Comparison of ENCODE assay signal across 9 cellular contexts in the genomic region with DNA sequence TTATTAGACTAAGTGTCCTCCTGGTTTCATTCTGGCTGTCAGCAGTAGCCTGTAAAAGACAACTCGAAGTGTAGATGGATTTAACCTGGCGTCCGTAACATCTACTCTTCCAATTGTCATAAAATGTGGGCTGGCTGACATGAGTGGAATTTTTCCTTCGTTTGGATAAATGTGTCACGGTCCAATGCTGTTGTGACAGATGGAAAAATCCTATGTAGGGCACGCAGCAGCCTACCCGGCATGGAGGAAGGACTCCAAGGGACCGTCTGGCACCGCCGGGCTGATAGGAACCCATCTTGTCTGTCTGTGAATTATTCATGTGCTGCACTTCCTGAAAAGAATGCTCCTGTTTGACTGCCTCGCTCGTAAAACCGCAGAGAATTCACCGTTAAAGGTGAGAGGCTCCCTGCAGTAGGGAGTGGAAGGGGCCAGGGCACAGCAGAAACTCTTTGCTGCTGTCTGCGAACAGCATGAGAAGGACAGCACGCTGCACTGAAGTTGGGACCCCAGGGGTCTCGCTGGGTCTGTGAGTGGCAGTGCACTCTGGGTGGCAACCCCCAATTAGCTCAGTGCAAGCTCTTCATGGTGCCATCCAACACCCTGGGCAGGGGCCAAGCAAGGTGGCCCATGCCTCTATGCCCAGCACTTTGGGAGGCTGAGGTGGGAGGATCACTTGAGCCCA. TPM values are rescaled to one million over a fixed set of nuclear protein-coding genes. Genes with fewer than 3 reads are reported as not detected.
DNase-seq lines count a peak whose midpoint lies in the region; ATAC-seq and TF ChIP-seq lines count a peak whose summit lies in the region.
"Had no signal": no experiment of that assay in that cellular context is flagged by ENCODE, and none has a peak within 500 bp of the region (broad histone marks: within the 10 kb centered on the region; RNA-seq: fewer than 3 reads in every experiment).

No MANE protein-coding gene starts in this region.

- no peaks in the 10 kb centered on the region for H3K79me2 ChIP-seq in DND-41 (ENCODE audit: insufficient read depth, low read length)

- H2AFZ ChIP-seq in DND-41 (ENCODE audit: low read depth, low read length): no peak overlapping the region

- H3K4me3 Mint-ChIP-seq in T-helper 17 cell (peak overlapping the region; percentile 82), brain (peak overlapping the region; percentile 63 to 83 (median 80)), nephron progenitor cell (peak overlapping the region; percentile 82)

- H3K27ac Mint-ChIP-seq in T-helper 17 cell (peak overlapping the region; percentile 100), brain (peak overlapping the region; percentile 67 to 93 (median 85)), nephron progenitor cell (peak overlapping the region; percentile 93)

- TF ChIP-seq CTCF in DND-41 (IDR thresholded peaks at IDR 0.05; ENCODE audit: borderline replicate concordance, extremely low read depth, low read length, poor library complexity, severe bottlenecking) (no peak), brain (conservative IDR thresholded peaks at IDR 0.05) (no peak), nephron progenitor cell (IDR thresholded peaks at IDR 0.05) (no peak)

- no peaks in the 10 kb centered on the region for H3K27me3 ChIP-seq in DND-41 (ENCODE audit: insufficient read depth, low read length, poor library complexity)

- peaks cover 9% of the 10 kb centered on the region for H3K36me3 ChIP-seq in DND-41 (ENCODE audit: insufficient read depth, low read length)

- ATAC-seq in DND-41 (ENCODE audit: insufficient read depth, low read depth) (no peak), T-helper 17 cell (peak; percentile 73), GM19023 (IDR thresholded peaks at IDR 0.05; ENCODE audit: unreplicated experiment) (no peak), GM19035 (IDR thresholded peaks at IDR 0.05; ENCODE audit: unreplicated experiment) (no peak)

- H3K4me1 Mint-ChIP-seq in T-helper 17 cell (peaks cover 40% of the 10 kb centered on the region), brain (peaks cover 37% of the 10 kb centered on the region), nephron progenitor cell (peaks cover 49% of the 10 kb centered on the region)

- H3K27me3 Mint-ChIP-seq in T-helper 17 cell: no peaks in the 10 kb centered on the region
- peaks cover 6% of the 10 kb centered on the region for H3K27me3 Mint-ChIP-seq in brain
- no peaks in the 10 kb centered on the region for H3K27me3 Mint-ChIP-seq in nephron progenitor cell (ENCODE audit: low read depth, poor library complexity)

- no peak overlapping the region for H3K4me3 ChIP-seq in DND-41 (ENCODE audit: low read depth in 1 of 2, low read length in 2 of 2)

- H3K36me3 Mint-ChIP-seq in T-helper 17 cell (ENCODE audit: low read depth) (no peaks in the 10 kb centered on the region), brain (peaks cover 22% of the 10 kb centered on the region), nephron progenitor cell (ENCODE audit: low read depth) (peaks cover 23% of the 10 kb centered on the region)

- H3K9me3 Mint-ChIP-seq in brain (no peaks in the 10 kb centered on the region), nephron progenitor cell (no peaks in the 10 kb centered on the region)

- no peak overlapping the region for H3K27ac ChIP-seq in DND-41 (ENCODE audit: low read length)

- peaks cover 20% of the 10 kb centered on the region for H3K4me1 ChIP-seq in DND-41 (ENCODE audit: insufficient read depth, low read length)

- H3K9me3 ChIP-seq in DND-41 (ENCODE audit: insufficient read depth, low read length, severe bottlenecking): no peaks in the 10 kb centered on the region
- no peaks in the 10 kb centered on the region for H3K9me3 ChIP-seq in T-helper 17 cell (ENCODE audit: control insufficient read depth, low read length, poor library complexity, severe bottlenecking)

- DNase-seq in DND-41 (peak; percentile 21), HK-2 (ENCODE audit: unreplicated experiment) (peak; percentile 61), T-helper 17 cell (peak; percentile 48 to 70 (median 53)), nephron progenitor cell (no peak), NCI-H1930 (lab: John Stamatoyannopoulos, UW) (no peak)
- DNase-seq: IMR-90 had no signal

- no peak overlapping the region for H3K4me2 ChIP-seq in DND-41 (ENCODE audit: insufficient read depth, low read length)

- H4K20me1 ChIP-seq in DND-41 (ENCODE audit: insufficient read depth, low read length): 0 out of 2 replicates have a peak, but pooled peaks cover 3% of the 10 kb centered on the region

- no peak overlapping the region for H3K9ac ChIP-seq in DND-41 (ENCODE audit: low read depth, low read length)

RNA-seq across cellular contexts. Expression of a gene that starts 1.6 kb away (rescaled TPM):
- total RNA-seq in T-helper 17 cell: 10 to 100 TPM; 33.9 to 50.5 TPM
- 23.7 TPM for polyA plus RNA-seq in brain (ENCODE audit: insufficient read depth, low read depth, low replicate concordance)

RNA-seq across cellular contexts. Expression of a gene that starts 32.9 kb away (rescaled TPM):
- total RNA-seq in T-helper 17 cell: 1 to 10 TPM; 4.4 to 5.5 TPM
- polyA plus RNA-seq in brain (ENCODE audit: insufficient read depth, low read depth, low replicate concordance): 16.3 TPM

RNA-seq across cellular contexts. Expression of a gene that starts 33.0 kb away (rescaled TPM):
- 10 to 100 TPM; 13.5 to 15.2 TPM for total RNA-seq in T-helper 17 cell
- polyA plus RNA-seq in brain (ENCODE audit: insufficient read depth, low read depth, low replicate concordance): 30.4 TPM

RNA-seq across cellular contexts. Expression of a gene that starts 35.6 kb away (rescaled TPM):
- total RNA-seq in T-helper 17 cell: 10 to 100 TPM; 38.0 to 44.0 TPM
- polyA plus RNA-seq in brain (ENCODE audit: insufficient read depth, low read depth, low replicate concordance): 17.8 TPM

RNA-seq across cellular contexts. Expression of a gene that starts 47.0 kb away (rescaled TPM):
- total RNA-seq in T-helper 17 cell: 10 to 100 TPM; 35.6 to 37.9 TPM
- 142 TPM for polyA plus RNA-seq in brain (ENCODE audit: insufficient read depth, low read depth, low replicate concordance)

Comparison
In these comparisons a context has a peak if more than half of its experiments do, and no peak if none do; other contexts are left out.
1. DNase-seq: peak in DND-41 (single experiment), HK-2 (single experiment) and T-helper 17 cell (3 of 3); none in nephron progenitor cell (single experiment) and NCI-H1930 (0 of 2).
2. Peak in every context shown above with its lines, with median percentiles within 50 percentile points of each other: H3K27ac Mint-ChIP-seq and H3K4me3 Mint-ChIP-seq.